Comparison of ENCODE assay signal across 34 cellular contexts in genomic region chr7:149769915-149770314, GRCh38.
"Had no signal": no experiment of that assay in that cellular context is flagged by ENCODE, and none has a peak within 500 bp of the region (broad histone marks: within the 10 kb centered on the region; RNA-seq: fewer than 3 reads in every experiment).

No MANE protein-coding gene starts in this region.

- FAIRE-seq: bronchial epithelial cell had no signal

- H3K27ac ChIP-seq: Peyer's patch, VCaP had no signal

- H3K4me3 Mint-ChIP-seq: activated CD4-positive, alpha-beta memory T cell treated with anti-CD3 and anti-CD28 coated beads for 36 hours; activated naive CD8-positive, alpha-beta T cell treated with anti-CD3 and anti-CD28 coated beads, Interleukin-2, amount 50 U/mL, for 24 hours had no signal

- ATAC-seq: activated CD4-positive, CD25-positive, alpha-beta regulatory T cell treated with anti-CD3 and anti-CD28 coated beads, Interleukin-2, amount 50 U/mL, for 24 hours; activated naive CD8-positive, alpha-beta T cell treated with anti-CD3 and anti-CD28 coated beads, Interleukin-2, amount 50 U/mL, for 24 hours; activated T-cell treated with anti-CD3 and anti-CD28 coated beads, Interleukin-2, amount 50 U/mL, for 4 hours; PC-3; SK-N-SH treated with all-trans-retinoic acid at 6 μM for 48 hours; T-cell had no signal

- H3K9me3 ChIP-seq: Peyer's patch had no signal

- DNase-seq: activated CD4-positive, alpha-beta memory T cell treated with anti-CD3 and anti-CD28 coated beads for 36 hours; activated CD4-positive, alpha-beta T cell treated with anti-CD3 and anti-CD28 coated beads for 4 hours; activated CD4-positive, alpha-beta T cell treated with anti-CD3 and anti-CD28 coated beads, Interleukin-2, amount 50 U/mL, for 1 hour; activated CD8-positive, alpha-beta memory T cell treated with anti-CD3 and anti-CD28 coated beads, Interleukin-2, amount 50 U/mL, for 4 hours; activated effector memory CD4-positive, alpha-beta T cell treated with Interleukin-2 at 50 U/mL for 16 hours; activated naive CD4-positive, alpha-beta T cell treated with anti-CD3 and anti-CD28 coated beads, Interleukin-2, amount 10 ng/mL, durations not matched to agents 7 days and 5 days; activated naive CD8-positive, alpha-beta T cell treated with anti-CD3 and anti-CD28 coated beads, Interleukin-2, amount 50 U/mL, for 24 hours; activated T-cell treated with anti-CD3 and anti-CD28 coated beads for 4 hours; activated T-cell treated with anti-CD3 and anti-CD28 coated beads, Interleukin-2, amount 50 U/mL, for 4 hours; anterior cingulate cortex; caudate nucleus; cerebellar nuclear complex; NCI-H1092 treated with DMSO at 0.1 percent for 48 hours; NCI-H1417; NCI-H146; NCI-H187; NCI-H2029 treated with DMSO at 0.1 percent for 48 hours; NCI-H2171 treated with DMSO at 0.1 percent for 48 hours; NCI-H226; NCI-H446 treated with DMSO at 0.1 percent for 48 hours; NCI-H524; NCI-H69; NK-92 treated with Interleukin-12 subunit alpha and Interleukin-12 subunit beta, amount 100 ng/mL, for 24 hours; PC-3; Peyer's patch; RPMI8226; SIG-M5; T-cell had no signal

- H3K36me3 ChIP-seq: Peyer's patch had no signal

- H3K4me3 ChIP-seq: Peyer's patch had no signal

- H3K27ac Mint-ChIP-seq: activated CD4-positive, alpha-beta memory T cell treated with anti-CD3 and anti-CD28 coated beads for 36 hours; activated naive CD4-positive, alpha-beta T cell treated with anti-CD3 and anti-CD28 coated beads, Interleukin-2, amount 10 ng/mL, durations not matched to agents 7 days and 5 days; activated naive CD8-positive, alpha-beta T cell; activated naive CD8-positive, alpha-beta T cell treated with anti-CD3 and anti-CD28 coated beads, Interleukin-2, amount 50 U/mL, for 24 hours; activated T-helper 1 cell treated with anti-CD3 and anti-CD28 coated beads, Interleukin-12 subunit alpha, Interleukin-12 subunit beta, Interleukin-2, Interleukin-4 antibody, amounts not matched to agents 30 ng/mL and 10 ng/mL and 1 ng/mL, durations not matched to agents 14 hours and 24 hours and 36 hours had no signal

- H3K9me3 Mint-ChIP-seq: activated CD4-positive, alpha-beta memory T cell treated with anti-CD3 and anti-CD28 coated beads for 36 hours; activated naive CD4-positive, alpha-beta T cell treated with anti-CD3 and anti-CD28 coated beads, Interleukin-2, amount 10 ng/mL, durations not matched to agents 7 days and 5 days; activated naive CD8-positive, alpha-beta T cell treated with anti-CD3 and anti-CD28 coated beads, Interleukin-2, amount 50 U/mL, for 24 hours; activated T-cell treated with anti-CD3 and anti-CD28 coated beads, Interleukin-2, amount 50 U/mL, for 4 hours; activated T-helper 1 cell treated with anti-CD3 and anti-CD28 coated beads, Interleukin-12 subunit alpha, Interleukin-12 subunit beta, Interleukin-2, Interleukin-4 antibody, amounts not matched to agents 30 ng/mL and 10 ng/mL and 1 ng/mL, durations not matched to agents 14 hours and 24 hours and 36 hours; T-cell had no signal

- H3K36me3 Mint-ChIP-seq: activated CD4-positive, alpha-beta memory T cell treated with anti-CD3 and anti-CD28 coated beads for 36 hours; activated naive CD4-positive, alpha-beta T cell treated with anti-CD3 and anti-CD28 coated beads, Interleukin-2, amount 10 ng/mL, durations not matched to agents 7 days and 5 days had no signal

- H3K27me3 Mint-ChIP-seq: activated naive CD8-positive, alpha-beta T cell; T-cell had no signal
